15 cellular contexts compared by ENCODE assay signal in the genomic region with DNA sequence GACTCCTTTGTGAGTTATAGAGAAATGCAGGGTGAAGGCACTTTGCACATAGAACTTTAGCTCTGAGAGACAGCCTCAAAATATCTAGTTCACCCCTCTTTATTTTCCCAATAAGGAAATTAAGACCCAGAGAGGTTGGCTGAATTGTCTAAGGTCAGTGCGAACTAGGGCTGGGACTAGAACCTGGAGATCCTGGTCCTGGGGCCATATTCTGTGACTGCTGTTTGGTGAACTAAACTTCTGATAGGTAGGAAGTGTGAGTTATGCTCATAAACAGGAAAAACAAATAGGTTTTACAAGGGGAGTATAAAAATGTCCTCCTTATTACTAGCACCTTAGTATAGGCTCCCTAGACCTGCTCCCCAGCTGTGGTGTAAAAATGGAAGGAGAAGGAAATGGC. TPM values are rescaled to one million over a fixed set of nuclear protein-coding genes. Genes with fewer than 3 reads are reported as not detected.
DNase-seq lines count a peak whose midpoint lies in the region; ATAC-seq lines count a peak whose summit lies in the region.
"Had no signal": no experiment of that assay in that cellular context is flagged by ENCODE, and none has a peak within 500 bp of the region (broad histone marks: within the 10 kb centered on the region; RNA-seq: fewer than 3 reads in every experiment).

No MANE protein-coding gene starts in this region.

- peaks cover 94% of the 10 kb centered on the region for H3K4me1 Mint-ChIP-seq in activated T-cell treated with anti-CD3 and anti-CD28 coated beads, Interleukin-2, amount 50 U/mL, for 24 hours (ENCODE audit: low read depth)
- peaks cover 82% of the 10 kb centered on the region for H3K4me1 Mint-ChIP-seq in stimulated activated memory B cell treated with anti-CD40 and anti-IgM and Interleukin-4, amounts not matched to agents 10 μg/mL and 1 μg/mL and 100 μg/mL, for 72 hours

- H3K4me3 Mint-ChIP-seq in activated T-cell treated with anti-CD3 and anti-CD28 coated beads, Interleukin-2, amount 50 U/mL, for 24 hours, result peak overlapping the region; percentile 86
- no peak overlapping the region for H3K4me3 Mint-ChIP-seq in stimulated activated memory B cell treated with anti-CD40 and anti-IgM and Interleukin-4, amounts not matched to agents 10 μg/mL and 1 μg/mL and 100 μg/mL, for 72 hours

- DNase-seq in activated T-cell treated with anti-CD3 and anti-CD28 coated beads, Interleukin-2, amount 50 U/mL, for 24 hours, result no peak
- DNase-seq in activated T-cell treated with anti-CD3 and anti-CD28 coated beads, Interleukin-2, amount 50 U/mL, for 1 hour, result no peak
- peak; percentile 29 for DNase-seq in LoVo (ENCODE audit: low spot score)
- DNase-seq in activated naive CD4-positive, alpha-beta T cell treated with anti-CD3 and anti-CD28 coated beads, Interleukin-2, amount 50 U/mL, for 72 hours (ENCODE audit: low spot score in 2 of 2), result no peak
- no peak for DNase-seq in stimulated activated CD4-positive, alpha-beta T cell treated with anti-CD3 and anti-CD28 coated beads, Interleukin-2, amount 100 ng/mL, for 24 hours
- DNase-seq: caudate nucleus, MG63, NCI-H2029 treated with DMSO at 0.1 percent for 48 hours, NCI-H69, psoas muscle, thyroid gland had no signal

- H3K9me3 Mint-ChIP-seq in activated T-cell treated with anti-CD3 and anti-CD28 coated beads, Interleukin-2, amount 50 U/mL, for 24 hours, result no peaks in the 10 kb centered on the region
- no peaks in the 10 kb centered on the region for H3K9me3 Mint-ChIP-seq in activated naive CD4-positive, alpha-beta T cell treated with anti-CD3 and anti-CD28 coated beads, Interleukin-2, amount 50 U/mL, for 72 hours
- H3K9me3 Mint-ChIP-seq in stimulated activated memory B cell treated with anti-CD40 and anti-IgM and Interleukin-4, amounts not matched to agents 10 μg/mL and 1 μg/mL and 100 μg/mL, for 72 hours, result no peaks in the 10 kb centered on the region

- no peak for ATAC-seq in activated naive CD4-positive, alpha-beta T cell treated with anti-CD3 and anti-CD28 coated beads, Interleukin-2, amount 50 U/mL, for 72 hours
- ATAC-seq in stimulated activated memory B cell treated with anti-CD40 and anti-IgM and Interleukin-4, amounts not matched to agents 10 μg/mL and 1 μg/mL and 100 μg/mL, for 72 hours, result no peak
- ATAC-seq in HG02840 (IDR thresholded peaks at IDR 0.05; ENCODE audit: low FRiP score, unreplicated experiment) (no peak), GM18498 (IDR thresholded peaks at IDR 0.05; ENCODE audit: unreplicated experiment) (no peak)
- ATAC-seq: left lobe of liver, psoas muscle had no signal

- H3K27ac Mint-ChIP-seq in activated T-cell treated with anti-CD3 and anti-CD28 coated beads, Interleukin-2, amount 50 U/mL, for 24 hours, result peak overlapping the region; percentile 97
- H3K27ac Mint-ChIP-seq in activated naive CD4-positive, alpha-beta T cell treated with anti-CD3 and anti-CD28 coated beads, Interleukin-2, amount 50 U/mL, for 72 hours, result peak overlapping the region; percentile 91 to 95
- peak overlapping the region; percentile 95 for H3K27ac Mint-ChIP-seq in stimulated activated memory B cell treated with anti-CD40 and anti-IgM and Interleukin-4, amounts not matched to agents 10 μg/mL and 1 μg/mL and 100 μg/mL, for 72 hours

- H3K36me3 Mint-ChIP-seq in activated T-cell treated with anti-CD3 and anti-CD28 coated beads, Interleukin-2, amount 50 U/mL, for 24 hours (ENCODE audit: low read depth), result peaks cover 95% of the 10 kb centered on the region
- peaks cover 84 to 92% of the 10 kb centered on the region in 2 donors for H3K36me3 Mint-ChIP-seq in activated naive CD4-positive, alpha-beta T cell treated with anti-CD3 and anti-CD28 coated beads, Interleukin-2, amount 50 U/mL, for 72 hours
- peaks cover 9% of the 10 kb centered on the region for H3K36me3 Mint-ChIP-seq in stimulated activated memory B cell treated with anti-CD40 and anti-IgM and Interleukin-4, amounts not matched to agents 10 μg/mL and 1 μg/mL and 100 μg/mL, for 72 hours

- H3K27me3 Mint-ChIP-seq in activated T-cell treated with anti-CD3 and anti-CD28 coated beads, Interleukin-2, amount 50 U/mL, for 24 hours, result no peaks in the 10 kb centered on the region
- H3K27me3 Mint-ChIP-seq in stimulated activated memory B cell treated with anti-CD40 and anti-IgM and Interleukin-4, amounts not matched to agents 10 μg/mL and 1 μg/mL and 100 μg/mL, for 72 hours, result no peaks in the 10 kb centered on the region

RNA-seq across cellular contexts. Expression of a gene that starts 53.9 kb away (rescaled TPM):
- 100 to 1,000 TPM; 218 to 240 TPM for total RNA-seq in activated naive CD4-positive, alpha-beta T cell treated with anti-CD3 and anti-CD28 coated beads, Interleukin-2, amount 50 U/mL, for 72 hours
